ENCODE assay signal across 8 cellular contexts in the genomic region with DNA sequence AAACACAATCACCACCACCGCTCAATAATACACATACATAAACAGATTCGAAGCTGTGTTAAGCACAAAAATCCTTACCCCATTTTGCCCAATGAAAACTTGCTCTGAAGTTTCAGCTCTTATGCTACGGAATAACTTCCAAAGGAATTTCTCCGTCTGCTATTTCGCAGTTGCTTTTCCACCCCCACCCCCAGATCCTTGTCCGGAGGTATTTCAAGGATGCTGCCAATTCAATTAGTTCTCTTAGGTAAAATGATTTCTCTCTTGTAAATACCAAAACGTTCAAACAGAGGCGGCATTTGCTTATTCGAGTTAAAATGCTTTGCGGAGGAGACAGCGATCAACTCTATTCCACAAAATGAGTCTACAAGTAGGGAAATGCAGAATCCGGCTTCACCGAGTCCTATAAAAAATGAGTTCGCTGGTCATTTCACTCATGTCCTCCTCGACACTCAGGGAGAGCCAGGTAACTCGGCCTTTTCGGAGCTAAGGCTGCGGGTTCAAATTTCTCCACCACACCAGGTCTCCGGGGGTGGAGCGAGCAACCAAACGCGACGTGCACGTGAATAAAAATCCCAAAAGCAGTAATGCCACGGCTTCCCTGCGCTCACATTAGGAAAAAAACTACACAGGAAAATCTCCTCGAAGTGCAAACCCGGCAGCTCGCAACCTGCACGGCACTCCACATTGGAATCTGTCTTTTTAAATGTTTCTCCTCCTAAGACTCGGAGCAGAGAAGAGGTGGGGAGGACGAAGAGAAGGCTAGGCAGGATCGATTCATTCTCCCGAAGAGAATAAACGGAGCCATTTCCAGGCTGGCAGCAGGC. TPM values are rescaled to one million over a fixed set of nuclear protein-coding genes. Genes with fewer than 3 reads are reported as not detected.
DNase-seq lines count a peak whose midpoint lies in the region; ATAC-seq, FAIRE-seq and TF ChIP-seq lines count a peak whose summit lies in the region.

No MANE protein-coding gene starts in this region.

- peaks cover 12% of the 10 kb centered on the region for H3K27me3 ChIP-seq in neural cell (ENCODE audit: insufficient read depth, low read depth, low read length)

- H4K20me1 ChIP-seq in neural cell (ENCODE audit: insufficient read depth) = no peaks in the 10 kb centered on the region

- peak overlapping the region; percentile 96 for H3K4me2 ChIP-seq in neural cell (ENCODE audit: low read length)

- DNase-seq in CD1c-positive myeloid dendritic cell (ENCODE audit: extremely low spot score) = peak; percentile 24
- peak; percentile 15 for DNase-seq in H54 (ENCODE audit: insufficient read length, low spot score)
- peak; percentile 41 for DNase-seq in SW480 (ENCODE audit: low spot score)
- no peak for DNase-seq in epithelial cell of prostate (ENCODE audit: low read depth, low spot score)
- DNase-seq in SKM-1 treated with dmso at 0.1 percent for 144 hours (lab: John Stamatoyannopoulos, UW; ENCODE audit: unreplicated experiment) = no peak
- no peak for DNase-seq in GM12892 (ENCODE audit: insufficient read length)

- no peak for ATAC-seq in HG02763 (IDR thresholded peaks at IDR 0.05; ENCODE audit: unreplicated experiment)

- no peak for TF ChIP-seq EP300 in neural cell (conservative IDR thresholded peaks at IDR 0.05; ENCODE audit: poor library complexity, severe bottlenecking)

- H3K4me3 ChIP-seq in neural cell (ENCODE audit: low read length) = peak overlapping the region; percentile 84

- FAIRE-seq in H54 (lab: Jason Lieb, UNC) = no peak
- no peak for FAIRE-seq in GM12892 (lab: Jason Lieb, UNC)

- TF ChIP-seq POLR2A in H54 (IDR thresholded peaks at IDR 0.05; ENCODE audit: low read depth, low read length) (no peak), GM12892 (IDR thresholded peaks at IDR 0.05; ENCODE audit: low read depth, low read length) (no peak)

- peak; percentile 7 for TF ChIP-seq RAD21 in neural cell (conservative IDR thresholded peaks at IDR 0.05)

- H3F3A ChIP-seq in neural cell (ENCODE audit: insufficient read depth, low read length, poor library complexity, severe bottlenecking) = peaks cover 4% of the 10 kb centered on the region

- no peak for TF ChIP-seq CTCF in neural cell (IDR thresholded peaks at IDR 0.05; ENCODE audit: poor library complexity, severe bottlenecking)

- H3K79me2 ChIP-seq in neural cell (replicated peaks; ENCODE audit: insufficient read depth, low read length) = peaks cover 40% of the 10 kb centered on the region

- no peaks in the 10 kb centered on the region for H3K36me3 ChIP-seq in neural cell (ENCODE audit: insufficient read depth, low read length)

- H3K9ac ChIP-seq in neural cell (ENCODE audit: low read length) = peak overlapping the region; percentile 96

- H3K9me3 ChIP-seq in neural cell (ENCODE audit: low read length) = no peaks in the 10 kb centered on the region

- no peaks in the 10 kb centered on the region for H3K9me2 ChIP-seq in neural cell (ENCODE audit: insufficient read depth, low read length)

- peak overlapping the region; percentile 96 for H3K27ac ChIP-seq in epithelial cell of prostate
- H3K27ac ChIP-seq in neural cell (ENCODE audit: low read length) = peak overlapping the region; percentile 96

- H2AFZ ChIP-seq in neural cell (ENCODE audit: low read depth, low read length) = peak overlapping the region; percentile 70

TF ChIP-seq in neural cell, 6 proteins besides CTCF, POLR2A, EP300 and RAD21:
- peak; percentile 15 for TF ChIP-seq MXI1 (conservative IDR thresholded peaks at IDR 0.05; ENCODE audit: poor library complexity, severe bottlenecking)
- TF ChIP-seq, protein P1, sequence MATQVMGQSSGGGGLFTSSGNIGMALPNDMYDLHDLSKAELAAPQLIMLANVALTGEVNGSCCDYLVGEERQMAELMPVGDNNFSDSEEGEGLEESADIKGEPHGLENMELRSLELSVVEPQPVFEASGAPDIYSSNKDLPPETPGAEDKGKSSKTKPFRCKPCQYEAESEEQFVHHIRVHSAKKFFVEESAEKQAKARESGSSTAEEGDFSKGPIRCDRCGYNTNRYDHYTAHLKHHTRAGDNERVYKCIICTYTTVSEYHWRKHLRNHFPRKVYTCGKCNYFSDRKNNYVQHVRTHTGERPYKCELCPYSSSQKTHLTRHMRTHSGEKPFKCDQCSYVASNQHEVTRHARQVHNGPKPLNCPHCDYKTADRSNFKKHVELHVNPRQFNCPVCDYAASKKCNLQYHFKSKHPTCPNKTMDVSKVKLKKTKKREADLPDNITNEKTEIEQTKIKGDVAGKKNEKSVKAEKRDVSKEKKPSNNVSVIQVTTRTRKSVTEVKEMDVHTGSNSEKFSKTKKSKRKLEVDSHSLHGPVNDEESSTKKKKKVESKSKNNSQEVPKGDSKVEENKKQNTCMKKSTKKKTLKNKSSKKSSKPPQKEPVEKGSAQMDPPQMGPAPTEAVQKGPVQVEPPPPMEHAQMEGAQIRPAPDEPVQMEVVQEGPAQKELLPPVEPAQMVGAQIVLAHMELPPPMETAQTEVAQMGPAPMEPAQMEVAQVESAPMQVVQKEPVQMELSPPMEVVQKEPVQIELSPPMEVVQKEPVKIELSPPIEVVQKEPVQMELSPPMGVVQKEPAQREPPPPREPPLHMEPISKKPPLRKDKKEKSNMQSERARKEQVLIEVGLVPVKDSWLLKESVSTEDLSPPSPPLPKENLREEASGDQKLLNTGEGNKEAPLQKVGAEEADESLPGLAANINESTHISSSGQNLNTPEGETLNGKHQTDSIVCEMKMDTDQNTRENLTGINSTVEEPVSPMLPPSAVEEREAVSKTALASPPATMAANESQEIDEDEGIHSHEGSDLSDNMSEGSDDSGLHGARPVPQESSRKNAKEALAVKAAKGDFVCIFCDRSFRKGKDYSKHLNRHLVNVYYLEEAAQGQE (IDR thresholded peaks at IDR 0.05; ENCODE audit: borderline replicate concordance) = peak; percentile 7
- TF ChIP-seq POLR2AphosphoS5 (IDR thresholded peaks at IDR 0.05) = no peak
- peak; percentile 33 for TF ChIP-seq SMC3 (conservative IDR thresholded peaks at IDR 0.05; ENCODE audit: poor library complexity)
- no peak for TF ChIP-seq TAF1 (IDR thresholded peaks at IDR 0.05; ENCODE audit: low read depth)

RNA-seq across cellular contexts. Expression of a gene that starts 1.0 kb away (rescaled TPM):
- 28.1 and 30.6 TPM in 2 replicates for polyA plus RNA-seq in neural cell
- 77.9 and 84.5 TPM in 2 replicates for polyA minus RNA-seq in neural cell
- polyA plus RNA-seq in GM12892 (2012; ENCODE audit: missing spikeins) = 5.8 TPM

Comparison
In these comparisons a context has a peak if more than half of its experiments do, and no peak if none do; other contexts are left out.
1. DNase-seq: peak in CD1c-positive myeloid dendritic cell (single experiment), H54 (single experiment) and SW480 (single experiment); none in epithelial cell of prostate (single experiment), SKM-1 treated with dmso at 0.1 percent for 144 hours (single experiment) and GM12892 (single experiment).